In genomic region chr4:7769936-7770674, GRCh38 we compare ENCODE assay signal across 8 cellular contexts.
DNase-seq lines count a peak whose midpoint lies in the region; ATAC-seq and TF ChIP-seq lines count a peak whose summit lies in the region.

No MANE protein-coding gene starts in this region.

- no peaks in the 10 kb centered on the region for H3K27me3 ChIP-seq in H7 (ENCODE audit: control insufficient read depth, insufficient read depth, low read length)

- no peak overlapping the region for H3K4me3 Mint-ChIP-seq in activated T-helper 17 cell treated with anti-CD3 and anti-CD28 coated beads, Interleukin-2, amount 50 U/mL, for 72 hours

- ATAC-seq in activated T-helper 17 cell treated with anti-CD3 and anti-CD28 coated beads, Interleukin-2, amount 50 U/mL, for 72 hours (replicated peaks) = no peak
- no peak for ATAC-seq in GM21786 (IDR thresholded peaks at IDR 0.05; ENCODE audit: unreplicated experiment)

- H3K27ac Mint-ChIP-seq in activated T-helper 17 cell treated with anti-CD3 and anti-CD28 coated beads, Interleukin-2, amount 50 U/mL, for 72 hours = peak overlapping the region; percentile 61

- no peaks in the 10 kb centered on the region for H3K9me3 Mint-ChIP-seq in activated T-helper 17 cell treated with anti-CD3 and anti-CD28 coated beads, Interleukin-2, amount 50 U/mL, for 72 hours

- peaks cover 3% of the 10 kb centered on the region for H3K36me3 ChIP-seq in H7 (replicated peaks; ENCODE audit: control insufficient read depth, insufficient read depth, low read length)

- peaks cover 71% of the 10 kb centered on the region for H3K36me3 Mint-ChIP-seq in activated T-helper 17 cell treated with anti-CD3 and anti-CD28 coated beads, Interleukin-2, amount 50 U/mL, for 72 hours (ENCODE audit: low read depth)

- H3K4me1 Mint-ChIP-seq in activated T-helper 17 cell treated with anti-CD3 and anti-CD28 coated beads, Interleukin-2, amount 50 U/mL, for 72 hours = peaks cover 20% of the 10 kb centered on the region

- TF ChIP-seq CTCF in AG10803 (conservative IDR thresholded peaks at IDR 0.05; ENCODE audit: low read length) = peak; percentile 64

- DNase-seq in AG10803 (ENCODE audit: low read depth) (peak; percentile 26), H7 (peak; percentile 86), iPS-NIHi11 (ENCODE audit: low spot score) (peak; percentile 68), NCI-H774 (lab: John Stamatoyannopoulos, UW) (no peak), DMS153 treated with DMSO at 0.1 percent for 48 hours (lab: John Stamatoyannopoulos, UW; ENCODE audit: unreplicated experiment) (no peak), COLO668 (lab: John Stamatoyannopoulos, UW; ENCODE audit: unreplicated experiment) (no peak)

- H3K4me3 ChIP-seq in AG10803 (ENCODE audit: low read length) (no peak overlapping the region), H7 (ENCODE audit: insufficient read depth, low read depth, low read length) (no peak overlapping the region)

- H3K27me3 Mint-ChIP-seq in activated T-helper 17 cell treated with anti-CD3 and anti-CD28 coated beads, Interleukin-2, amount 50 U/mL, for 72 hours = no peaks in the 10 kb centered on the region

Comparison
In these comparisons a context has a peak if more than half of its experiments do, and no peak if none do; other contexts are left out.
1. DNase-seq: peak in AG10803 (single experiment), H7 (single experiment) and iPS-NIHi11 (single experiment); none in NCI-H774 (single experiment), DMS153 treated with DMSO at 0.1 percent for 48 hours (single experiment) and COLO668 (single experiment).